ENCODE assay signal across 27 cellular contexts in the genomic region with DNA sequence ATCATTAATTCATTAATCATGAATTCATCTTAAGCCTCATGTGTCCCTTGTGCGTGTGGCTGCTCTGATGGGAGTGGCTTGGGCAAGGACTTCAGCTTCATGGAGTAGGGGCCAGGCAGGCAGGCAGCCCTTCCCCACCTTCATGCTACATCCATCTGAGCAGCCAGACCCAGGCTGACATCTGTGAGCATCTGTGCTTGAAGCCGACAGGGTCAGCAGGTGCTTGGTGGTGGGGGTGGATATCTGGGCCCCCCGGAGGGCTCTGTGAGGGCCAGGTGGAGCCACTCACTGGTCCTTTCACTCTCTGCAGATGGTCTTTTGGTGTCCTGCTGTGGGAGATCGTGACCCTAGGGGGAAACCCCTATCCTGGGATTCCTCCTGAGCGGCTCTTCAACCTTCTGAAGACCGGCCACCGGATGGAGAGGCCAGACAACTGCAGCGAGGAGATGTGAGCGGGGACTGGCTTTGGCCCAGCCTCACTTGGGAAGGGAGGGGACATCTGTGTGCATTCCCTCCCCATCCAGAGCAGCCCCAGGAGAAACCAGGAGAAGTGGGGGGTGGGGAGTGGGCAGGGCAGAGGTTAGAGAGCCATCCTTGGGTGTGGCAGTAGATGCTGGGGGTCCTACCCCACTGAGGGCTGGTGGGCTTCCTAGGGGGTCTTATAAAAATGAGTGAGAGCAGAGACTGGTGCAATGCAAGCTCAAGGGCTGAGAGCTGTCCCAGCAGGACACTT. TPM values are rescaled to one million over a fixed set of nuclear protein-coding genes. Genes with fewer than 3 reads are reported as not detected.
DNase-seq lines count a peak whose midpoint lies in the region; ATAC-seq and TF ChIP-seq lines count a peak whose summit lies in the region.
"Had no signal": no experiment of that assay in that cellular context is flagged by ENCODE, and none has a peak within 500 bp of the region (broad histone marks: within the 10 kb centered on the region; RNA-seq: fewer than 3 reads in every experiment).

No MANE protein-coding gene starts in this region.

- TF ChIP-seq CTCF in esophagus muscularis mucosa (IDR thresholded peaks at IDR 0.05): no peak

- peaks cover 17 to 55% (median 32%) of the 10 kb centered on the region in 4 donors for H3K4me1 Mint-ChIP-seq in CD4-positive, CD25-positive, alpha-beta regulatory T cell
- H3K4me1 Mint-ChIP-seq in activated CD8-positive, alpha-beta memory T cell treated with anti-CD3 and anti-CD28 coated beads, Interleukin-2, amount 10 ng/mL, durations not matched to agents 7 days and 5 days: peaks cover 74% of the 10 kb centered on the region

- no peaks in the 10 kb centered on the region for H3K27me3 Mint-ChIP-seq in CD4-positive, CD25-positive, alpha-beta regulatory T cell
- no peaks in the 10 kb centered on the region for H3K27me3 Mint-ChIP-seq in activated CD8-positive, alpha-beta memory T cell treated with anti-CD3 and anti-CD28 coated beads, Interleukin-2, amount 10 ng/mL, durations not matched to agents 7 days and 5 days
- H3K27me3 Mint-ChIP-seq: effector memory CD8-positive, alpha-beta T cell had no signal

- DNase-seq in CD4-positive, CD25-positive, alpha-beta regulatory T cell: no peak
- DNase-seq in activated CD8-positive, alpha-beta memory T cell treated with anti-CD3 and anti-CD28 coated beads, Interleukin-2, amount 10 ng/mL, durations not matched to agents 7 days and 5 days: peak; percentile 36
- peak; percentile 82 for DNase-seq in mesenteric fat pad (ENCODE audit: low spot score)
- no peak for DNase-seq in hypothalamus (lab: John Stamatoyannopoulos, UW)
- DNase-seq in esophagus muscularis mucosa (ENCODE audit: extremely low spot score): no peak
- DNase-seq: activated CD4-positive, alpha-beta T cell treated with anti-CD3 and anti-CD28 coated beads, Interleukin-2, amount 50 U/mL, for 1 hour; brain microvascular endothelial cell; effector memory CD8-positive, alpha-beta T cell; foreskin melanocyte; HFFc6; immature natural killer cell; MG63; midbrain; NCI-H187 treated with DMSO at 0.1 percent for 48 hours; NCI-H526 treated with DMSO at 0.1 percent for 48 hours; sigmoid colon; stimulated activated CD4-positive, alpha-beta T cell treated with anti-CD3 and anti-CD28 coated beads, Interleukin-15, amount 100 ng/mL, for 24 hours; stimulated activated naive CD8-positive, alpha-beta T cell treated with anti-CD3 and anti-CD28 coated beads, Interleukin-15, amount 100 ng/mL, for 72 hours had no signal

- no peak for TF ChIP-seq EP300 in esophagus muscularis mucosa (IDR thresholded peaks at IDR 0.05)

- intact Hi-C loops in esophagus muscularis mucosa (cut with DNase I): no loop called here

- no peak for ATAC-seq in CD4-positive, CD25-positive, alpha-beta regulatory T cell (ENCODE audit: low read depth in 2 of 2)
- no peak for ATAC-seq in activated CD8-positive, alpha-beta memory T cell treated with anti-CD3 and anti-CD28 coated beads, Interleukin-2, amount 10 ng/mL, durations not matched to agents 7 days and 5 days
- ATAC-seq in GM18505 (IDR thresholded peaks at IDR 0.05; ENCODE audit: unreplicated experiment) (no peak), HG02981 (IDR thresholded peaks at IDR 0.05; ENCODE audit: unreplicated experiment) (no peak)
- ATAC-seq: effector memory CD8-positive, alpha-beta T cell; esophagus mucosa; stimulated activated naive CD8-positive, alpha-beta T cell treated with anti-CD3 and anti-CD28 coated beads, Interleukin-15, amount 100 ng/mL, for 72 hours had no signal

- no peaks in the 10 kb centered on the region for H4K20me1 ChIP-seq in BLaER1

- H3K36me3 Mint-ChIP-seq in CD4-positive, CD25-positive, alpha-beta regulatory T cell: no peaks in the 10 kb centered on the region
- no peaks in the 10 kb centered on the region for H3K36me3 Mint-ChIP-seq in activated CD8-positive, alpha-beta memory T cell treated with anti-CD3 and anti-CD28 coated beads, Interleukin-2, amount 10 ng/mL, durations not matched to agents 7 days and 5 days
- H3K36me3 Mint-ChIP-seq: immature natural killer cell had no signal

- H3K27ac ChIP-seq in BLaER1 (peak overlapping the region; percentile 25; the same call in 1 of the 2 replicates), esophagus muscularis mucosa (replicated peaks in 1 of 4) (no peak overlapping the region)
- H3K27ac ChIP-seq in CD4-positive, CD25-positive, alpha-beta regulatory T cell (ENCODE audit: insufficient read depth, low read length, poor library complexity, severe bottlenecking): no peak overlapping the region
- H3K27ac ChIP-seq: brain microvascular endothelial cell, hepatocyte, sigmoid colon, SJSA1, tibial nerve had no signal

- H3K27ac Mint-ChIP-seq in CD4-positive, CD25-positive, alpha-beta regulatory T cell: peak overlapping the region in 2 of 3 donors; percentile 38 to 76
- H3K27ac Mint-ChIP-seq in activated CD8-positive, alpha-beta memory T cell treated with anti-CD3 and anti-CD28 coated beads, Interleukin-2, amount 10 ng/mL, durations not matched to agents 7 days and 5 days: peak overlapping the region; percentile 42
- H3K27ac Mint-ChIP-seq: HFFc6, nephron had no signal

- no peak overlapping the region for H3K4me3 Mint-ChIP-seq in CD4-positive, CD25-positive, alpha-beta regulatory T cell
- H3K4me3 Mint-ChIP-seq in activated CD8-positive, alpha-beta memory T cell treated with anti-CD3 and anti-CD28 coated beads, Interleukin-2, amount 10 ng/mL, durations not matched to agents 7 days and 5 days: no peak overlapping the region
- H3K4me3 Mint-ChIP-seq: effector memory CD8-positive, alpha-beta T cell; HFFc6; immature natural killer cell; nephron; stimulated activated naive CD8-positive, alpha-beta T cell treated with anti-CD3 and anti-CD28 coated beads, Interleukin-15, amount 100 ng/mL, for 72 hours had no signal

- 78% methylated on average over 8 of the region's 9 CpGs for WGBS in esophagus muscularis mucosa

- no peak overlapping the region for H3K4me3 ChIP-seq in BLaER1
- no peak overlapping the region for H3K4me3 ChIP-seq in CD4-positive, CD25-positive, alpha-beta regulatory T cell (ENCODE audit: low read depth, low read length)
- no peak overlapping the region for H3K4me3 ChIP-seq in esophagus muscularis mucosa
- H3K4me3 ChIP-seq: hepatocyte, MG63, sigmoid colon, SJSA1, tibial nerve had no signal

- no peaks in the 10 kb centered on the region for H3K27me3 ChIP-seq in BLaER1
- no peaks in the 10 kb centered on the region for H3K27me3 ChIP-seq in CD4-positive, CD25-positive, alpha-beta regulatory T cell (ENCODE audit: control insufficient read depth, insufficient read depth, low read length)
- H3K27me3 ChIP-seq in esophagus muscularis mucosa: no peaks in the 10 kb centered on the region
- H3K27me3 ChIP-seq: brain microvascular endothelial cell, hepatocyte, MG63, sigmoid colon, SJSA1, tibial nerve had no signal

- H3K4me1 ChIP-seq in BLaER1 (peaks cover 96% of the 10 kb centered on the region), esophagus muscularis mucosa (peaks cover 0 to 13% (median 0%) of the 10 kb centered on the region in 4 donors)
- peaks cover 49% of the 10 kb centered on the region for H3K4me1 ChIP-seq in CD4-positive, CD25-positive, alpha-beta regulatory T cell (ENCODE audit: control insufficient read depth, insufficient read depth, low read length, poor library complexity, severe bottlenecking)
- H3K4me1 ChIP-seq: sigmoid colon, SJSA1 had no signal

- H3K36me3 ChIP-seq in BLaER1: no peaks in the 10 kb centered on the region
- H3K36me3 ChIP-seq in CD4-positive, CD25-positive, alpha-beta regulatory T cell (ENCODE audit: control insufficient read depth, insufficient read depth, low read length): no peaks in the 10 kb centered on the region
- no peaks in the 10 kb centered on the region for H3K36me3 ChIP-seq in esophagus muscularis mucosa
- H3K36me3 ChIP-seq: brain microvascular endothelial cell, MG63, sigmoid colon, SJSA1, tibial nerve had no signal

- H3K4me2 ChIP-seq in BLaER1: peak overlapping the region; percentile 33
- H3K4me2 ChIP-seq: hepatocyte had no signal

- H3K9me3 ChIP-seq in BLaER1 (no peaks in the 10 kb centered on the region), esophagus muscularis mucosa (no peaks in the 10 kb centered on the region)
- no peaks in the 10 kb centered on the region for H3K9me3 ChIP-seq in CD4-positive, CD25-positive, alpha-beta regulatory T cell (ENCODE audit: control insufficient read depth in 2 of 2, low read length in 2 of 2)
- H3K9me3 ChIP-seq: MG63, sigmoid colon, SJSA1, tibial nerve had no signal

- no peaks in the 10 kb centered on the region for H3K9me3 Mint-ChIP-seq in CD4-positive, CD25-positive, alpha-beta regulatory T cell
- H3K9me3 Mint-ChIP-seq in activated CD8-positive, alpha-beta memory T cell treated with anti-CD3 and anti-CD28 coated beads, Interleukin-2, amount 10 ng/mL, durations not matched to agents 7 days and 5 days (ENCODE audit: low read depth): no peaks in the 10 kb centered on the region
- H3K9me3 Mint-ChIP-seq: effector memory CD8-positive, alpha-beta T cell; HFFc6; immature natural killer cell; nephron; stimulated activated naive CD8-positive, alpha-beta T cell treated with anti-CD3 and anti-CD28 coated beads, Interleukin-15, amount 100 ng/mL, for 72 hours had no signal

- TF ChIP-seq POLR2A in GM18505 (IDR thresholded peaks at IDR 0.05; ENCODE audit: borderline replicate concordance, extremely low read depth, insufficient read depth, insufficient read length): no peak
- TF ChIP-seq POLR2A in esophagus muscularis mucosa (IDR thresholded peaks at IDR 0.05; ENCODE audit: low read depth): no peak

- CTCF ChIA-PET in activated CD8-positive, alpha-beta memory T cell treated with anti-CD3 and anti-CD28 coated beads, Interleukin-2, amount 10 ng/mL, durations not matched to agents 7 days and 5 days (lab: Charles Lee): interaction anchor here (0.9 to 4.2 kb wide), 2 partner anchors 10 to 15 kb away, joined by 3 to 49 read pairs; a partner anchor contains a TSS

- H3K9ac ChIP-seq in BLaER1: no peak overlapping the region

RNA-seq across cellular contexts. Expression of a gene that starts 14.7 kb away (rescaled TPM):
- total RNA-seq in CD4-positive, CD25-positive, alpha-beta regulatory T cell: 69.4 TPM
- 10 to 100 TPM; 17.2 to 26.3 (median 22.8) TPM for polyA plus RNA-seq in CD4-positive, CD25-positive, alpha-beta regulatory T cell
- 10 to 100 TPM; 38.0 to 39.7 TPM for total RNA-seq in activated CD8-positive, alpha-beta memory T cell treated with anti-CD3 and anti-CD28 coated beads, Interleukin-2, amount 10 ng/mL, durations not matched to agents 7 days and 5 days
- total RNA-seq in mesenteric fat pad: 31.0 TPM
- total RNA-seq in esophagus muscularis mucosa: 10 to 100 TPM; 25.6 to 39.5 (median 33.9) TPM

RNA-seq across cellular contexts. Expression of a gene that starts 46.7 kb away (rescaled TPM):
- total RNA-seq in CD4-positive, CD25-positive, alpha-beta regulatory T cell: 0.37 TPM
- polyA plus RNA-seq in CD4-positive, CD25-positive, alpha-beta regulatory T cell: not detected
- total RNA-seq in activated CD8-positive, alpha-beta memory T cell treated with anti-CD3 and anti-CD28 coated beads, Interleukin-2, amount 10 ng/mL, durations not matched to agents 7 days and 5 days: under 1 TPM; 0.38 to 0.45 TPM
- total RNA-seq in mesenteric fat pad: 0.64 TPM
- 1 to 10 TPM; 1.7 to 4.0 (median 3.0) TPM for total RNA-seq in esophagus muscularis mucosa
- total RNA-seq: HT-29, SJSA1 had no signal
- polyA plus RNA-seq: hepatocyte had no signal

Comparison
In these comparisons a context has a peak if more than half of its experiments do, and no peak if none do; other contexts are left out.
1. DNase-seq: peak in activated CD8-positive, alpha-beta memory T cell treated with anti-CD3 and anti-CD28 coated beads, Interleukin-2, amount 10 ng/mL, durations not matched to agents 7 days and 5 days (single experiment) and mesenteric fat pad (single experiment); none in CD4-positive, CD25-positive, alpha-beta regulatory T cell (0 of 3), hypothalamus (0 of 51) and esophagus muscularis mucosa (single experiment).